Comparison of ENCODE assay signal across 11 cellular contexts in the genomic region with DNA sequence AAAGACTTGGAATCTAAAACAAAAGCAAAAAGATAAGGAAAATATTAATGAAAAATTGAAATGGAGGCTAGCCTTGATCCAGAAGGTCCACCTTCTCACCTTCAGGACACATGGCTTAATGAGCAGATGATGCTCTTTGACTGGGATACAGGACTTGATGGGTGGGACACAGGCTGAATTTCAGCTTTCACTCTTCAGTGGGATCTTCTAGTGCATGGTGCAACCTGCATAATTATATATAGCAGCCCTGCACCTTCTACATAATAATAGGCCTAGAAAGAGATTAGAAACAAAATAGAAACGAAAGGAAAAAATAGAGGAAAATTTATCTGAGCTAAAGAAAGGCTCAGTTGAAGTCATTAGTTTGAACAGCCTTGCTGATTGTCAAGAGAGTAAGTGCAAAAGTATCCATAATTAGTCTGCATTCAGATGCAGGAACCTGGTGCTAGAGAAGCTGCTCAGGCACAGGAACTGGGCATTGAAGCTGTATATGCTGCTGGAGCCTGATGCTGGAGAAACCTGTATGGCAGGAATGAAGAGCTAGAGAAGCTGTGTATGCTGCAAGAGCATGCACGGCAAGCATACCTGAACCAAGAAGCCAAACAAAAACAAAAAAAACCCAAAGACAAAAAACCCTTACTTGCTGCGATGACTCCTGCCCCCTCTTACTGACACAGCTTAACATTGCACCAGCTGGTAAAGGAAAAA. TPM values are rescaled to one million over a fixed set of nuclear protein-coding genes. Genes with fewer than 3 reads are reported as not detected.
DNase-seq lines count a peak whose midpoint lies in the region; FAIRE-seq and TF ChIP-seq lines count a peak whose summit lies in the region.
"Had no signal": no experiment of that assay in that cellular context is flagged by ENCODE, and none has a peak within 500 bp of the region (broad histone marks: within the 10 kb centered on the region; RNA-seq: fewer than 3 reads in every experiment).

No MANE protein-coding gene starts in this region.

- H4K8ac ChIP-seq in mesendoderm (ENCODE audit: low read depth, low read length) = no peak overlapping the region

- no peak overlapping the region for H3K56ac ChIP-seq in mesendoderm (ENCODE audit: low read length)

- H3K79me2 ChIP-seq in mesendoderm (ENCODE audit: control insufficient read depth, insufficient read depth, low read length) = peaks cover 31% of the 10 kb centered on the region

- no peak overlapping the region for H2BK15ac ChIP-seq in mesendoderm (replicated peaks; ENCODE audit: low read depth)

- no peak overlapping the region for H3K18ac ChIP-seq in mesendoderm (ENCODE audit: low read length)

- FAIRE-seq in bronchial epithelial cell (lab: Jason Lieb, UNC) (no peak), GM12891 (lab: Jason Lieb, UNC) (no peak), kidney (lab: Jason Lieb, UNC) (no peak)

- peaks cover 13% of the 10 kb centered on the region for H3K79me1 ChIP-seq in mesendoderm (ENCODE audit: low read length)

- no peak overlapping the region for H3K9ac ChIP-seq in HUES6 (ENCODE audit: low read length)
- no peak overlapping the region for H3K9ac ChIP-seq in mesendoderm (ENCODE audit: low read length)
- H3K9ac ChIP-seq in kidney (ENCODE audit: low read length in 2 of 2) = no peak overlapping the region
- H3K9ac ChIP-seq: BLaER1 treated with 17β-estradiol and CSF1 and Interleukin-3, amounts not matched to agents 10 nM and 100 nM had no signal

- H3K27ac ChIP-seq in HUES6 (ENCODE audit: low read depth, low read length) (peak overlapping the region; percentile 24; the same call in 1 of the 2 replicates), mesendoderm (ENCODE audit: low read depth, low read length) (no peak overlapping the region), kidney (ENCODE audit: low read depth in 2 of 2, low read length in 2 of 2) (no peak overlapping the region)
- H3K27ac ChIP-seq: BLaER1 treated with 17β-estradiol and CSF1 and Interleukin-3, amounts not matched to agents 10 nM and 100 nM; ovary had no signal

- H3K9me3 ChIP-seq in HUES6 (ENCODE audit: control insufficient read depth, insufficient read depth, low read depth, low read length) (no peaks in the 10 kb centered on the region; the same call in 1 of the 2 replicates), kidney (ENCODE audit: control insufficient read depth in 1 of 2, low read length in 2 of 2) (no peaks in the 10 kb centered on the region)
- H3K9me3 ChIP-seq: ovary had no signal

- H3K4me3 ChIP-seq in HUES6 (ENCODE audit: low read depth, low read length) (no peak overlapping the region; the same call in 1 of the 2 replicates), bronchial epithelial cell (ENCODE audit: low read depth, low read length) (no peak overlapping the region), mesendoderm (ENCODE audit: low read length) (no peak overlapping the region), kidney (ENCODE audit: low read length in 2 of 2) (no peak overlapping the region)
- H3K4me3 ChIP-seq: BLaER1 treated with 17β-estradiol and CSF1 and Interleukin-3, amounts not matched to agents 10 nM and 100 nM; ovary had no signal

- no peak for TF ChIP-seq POLR2A in GM12891 (IDR thresholded peaks at IDR 0.05; ENCODE audit: low read depth, low read length)

- no peak overlapping the region for H3K23ac ChIP-seq in mesendoderm (ENCODE audit: low read length)

- H3K27me3 ChIP-seq in HUES6 (ENCODE audit: control insufficient read depth, insufficient read depth, low read length) = no peaks in the 10 kb centered on the region
- no peaks in the 10 kb centered on the region for H3K27me3 ChIP-seq in bronchial epithelial cell (ENCODE audit: control insufficient read depth, insufficient read depth, low read length)
- no peaks in the 10 kb centered on the region for H3K27me3 ChIP-seq in mesendoderm (ENCODE audit: insufficient read depth, low read length, poor library complexity)
- H3K27me3 ChIP-seq: BLaER1 treated with 17β-estradiol and CSF1 and Interleukin-3, amounts not matched to agents 10 nM and 100 nM; ovary had no signal

- intact Hi-C loops in kidney (cut with DNase I) = no loop called here

- H3K36me3 ChIP-seq in HUES6 (ENCODE audit: control insufficient read depth, insufficient read depth, low read length) (no peaks in the 10 kb centered on the region), bronchial epithelial cell (ENCODE audit: control insufficient read depth, insufficient read depth, low read length) (no peaks in the 10 kb centered on the region), mesendoderm (ENCODE audit: control insufficient read depth, insufficient read depth, low read length) (no peaks in the 10 kb centered on the region), kidney (ENCODE audit: control insufficient read depth in 1 of 2, insufficient read depth in 2 of 2, low read length in 2 of 2) (no peaks in the 10 kb centered on the region)
- H3K36me3 ChIP-seq: ovary had no signal

- no peak for TF ChIP-seq CTCF in bronchial epithelial cell (IDR thresholded peaks at IDR 0.05; ENCODE audit: insufficient read depth, low read length, severe bottlenecking)
- no peak for TF ChIP-seq CTCF in kidney (IDR thresholded peaks at IDR 0.05; ENCODE audit: borderline replicate concordance, extremely low read depth, insufficient read depth)

- no peak overlapping the region for H3K4ac ChIP-seq in mesendoderm (ENCODE audit: low read depth, low read length)

- H3K4me1 ChIP-seq in HUES6 (ENCODE audit: control insufficient read depth, insufficient read depth, low read length) (peaks cover 17% of the 10 kb centered on the region), mesendoderm (ENCODE audit: control insufficient read depth, low read depth, low read length) (no peaks in the 10 kb centered on the region), kidney (ENCODE audit: control insufficient read depth in 1 of 2, insufficient read depth in 1 of 2, low read depth in 1 of 2, low read length in 2 of 2) (peaks cover 4 to 5% of the 10 kb centered on the region in 2 donors)

- no peak overlapping the region for H3K4me2 ChIP-seq in mesendoderm (ENCODE audit: low read length)
- H3K4me2 ChIP-seq: BLaER1 treated with 17β-estradiol and CSF1 and Interleukin-3, amounts not matched to agents 10 nM and 100 nM had no signal

- H2BK120ac ChIP-seq in mesendoderm (ENCODE audit: low read depth, low read length) = no peak overlapping the region

- no CpG with 5 or more reads among the region's 3 CpGs for WGBS in mesendoderm (ENCODE audit: extremely low coverage, insufficient coverage, low lambda C conversion rate)

- H4K5ac ChIP-seq in mesendoderm (ENCODE audit: low read length) = no peak overlapping the region

- DNase-seq in D341Med (ENCODE audit: low spot score) (peak; percentile 32), bronchial epithelial cell (ENCODE audit: low read depth) (peak; percentile 61), mesendoderm (peak; percentile 77), GM12891 (ENCODE audit: insufficient read length, low spot score) (no peak), NOMO-1 (lab: John Stamatoyannopoulos, UW; ENCODE audit: unreplicated experiment in 2 of 2) (no peak), COR-L47 (lab: John Stamatoyannopoulos, UW) (no peak), kidney (no peak)
- DNase-seq: ovary; stimulated activated naive CD4-positive, alpha-beta T cell had no signal

- H2BK5ac ChIP-seq in mesendoderm (ENCODE audit: low read length) = no peak overlapping the region

- H2AK5ac ChIP-seq in mesendoderm (ENCODE audit: low read length) = no peak overlapping the region

TF ChIP-seq in GM12891, 5 proteins besides CTCF, POLR2A, EP300 and RAD21:
- no peak for TF ChIP-seq SPI1 (IDR thresholded peaks at IDR 0.05; ENCODE audit: low read depth, low read length)
- no peak for TF ChIP-seq POLR2AphosphoS5 (IDR thresholded peaks at IDR 0.05; ENCODE audit: low read depth, low read length)
- TF ChIP-seq PAX5 (IDR thresholded peaks at IDR 0.05; ENCODE audit: insufficient read depth, low read length, severe bottlenecking) = no peak
- TF ChIP-seq POU2F2 (IDR thresholded peaks at IDR 0.05; ENCODE audit: low read depth, low read length) = no peak
- no peak for TF ChIP-seq TAF1 (IDR thresholded peaks at IDR 0.05; ENCODE audit: low read depth, low read length)

RNA-seq across cellular contexts. Expression of a gene that starts 19.4 kb away (rescaled TPM):
- 20.0 and 22.0 TPM in 2 replicates for total RNA-seq in bronchial epithelial cell
- polyA plus RNA-seq in mesendoderm (2013, experiment 1 of 2) = 24.2 TPM
- polyA plus RNA-seq in mesendoderm (2013, experiment 2 of 2) = 25.2 TPM
- 19.4 TPM for polyA plus RNA-seq in GM12891 (2012; ENCODE audit: low read depth, missing spikeins)
- total RNA-seq in kidney = 77.0 TPM
- polyA plus RNA-seq in kidney (ENCODE audit: insufficient read depth, low read depth, low replicate concordance) = 24.4 TPM

Comparison
In these comparisons a context has a peak if more than half of its experiments do, and no peak if none do; other contexts are left out.
1. DNase-seq: peak in D341Med (single experiment), bronchial epithelial cell (single experiment) and mesendoderm (single experiment); none in GM12891 (single experiment), NOMO-1 (0 of 2), COR-L47 (single experiment) and kidney (single experiment).